1 cellular context compared by ENCODE assay signal in the genomic region with DNA sequence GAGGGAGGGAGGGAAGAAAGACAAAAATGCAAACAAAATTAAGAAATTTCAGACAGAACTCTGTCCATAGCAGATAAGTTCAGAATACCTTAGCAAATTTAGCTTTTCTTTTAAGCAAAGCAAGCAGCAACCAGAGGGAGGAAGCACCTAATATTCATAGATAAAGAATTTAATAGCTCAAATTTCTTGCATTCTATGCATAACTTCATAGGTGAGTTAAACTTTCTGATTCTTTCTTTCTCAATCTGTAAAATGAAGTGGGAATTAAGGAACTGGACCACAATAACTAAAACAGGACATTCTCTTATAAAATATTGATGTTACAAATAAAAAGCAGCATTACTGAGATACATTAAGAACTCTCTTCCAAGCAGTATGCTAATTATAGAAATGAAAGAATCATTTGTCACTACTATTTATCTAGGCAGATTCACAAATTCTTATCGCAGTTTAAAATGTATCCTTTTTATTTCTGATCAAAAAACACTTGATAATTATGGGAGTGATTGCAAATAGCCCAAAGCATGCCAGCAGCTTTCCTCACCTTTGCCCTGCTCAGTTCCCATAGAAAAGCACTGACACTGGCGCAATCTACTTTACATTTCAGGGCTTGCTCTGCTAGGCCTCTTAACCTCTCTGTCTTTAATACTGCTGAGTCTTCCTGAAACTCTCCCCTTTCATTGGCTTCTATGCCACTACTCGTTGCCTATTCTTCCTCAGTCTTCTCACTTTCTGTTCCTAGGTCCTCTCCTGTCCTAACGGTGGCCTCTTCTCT.
TF ChIP-seq lines count a peak whose summit lies in the region.

No MANE protein-coding gene starts in this region.

TF ChIP-seq in GM23338, 12 proteins besides CTCF, POLR2A, EP300 and RAD21 (continued from another document):
- no peak for TF ChIP-seq REST (IDR thresholded peaks at IDR 0.05; ENCODE audit: unreplicated experiment)
- TF ChIP-seq CREB1 (CRISPR knock-in tag; IDR thresholded peaks at IDR 0.05; ENCODE audit: low read depth) = no peak
TF ChIP-seq in GM23338: peak in this region for 0.
